ENCODE assay signal across 15 cellular contexts in genomic region chr2:189163889-189164288, GRCh38. TPM values are rescaled to one million over a fixed set of nuclear protein-coding genes. Genes with fewer than 3 reads are reported as not detected.
A peak's percentile ranks its signal among the peaks of the same experiment; 100 is the strongest.
DNase-seq lines count a peak whose midpoint lies in the region; ATAC-seq and TF ChIP-seq lines count a peak whose summit lies in the region.
"Had no signal": no experiment of that assay in that cellular context is flagged by ENCODE, and none has a peak within 500 bp of the region (broad histone marks: within the 10 kb centered on the region; RNA-seq: fewer than 3 reads in every experiment).

No MANE protein-coding gene starts in this region.

- H3K9me3 ChIP-seq in hepatocyte (ENCODE audit: low read depth), result no peaks in the 10 kb centered on the region
- H3K9me3 ChIP-seq in stomach, result no peaks in the 10 kb centered on the region
- H3K9me3 ChIP-seq: HAP-1 had no signal

- H3K36me3 ChIP-seq in GM23338 (ENCODE audit: insufficient read depth), result no peaks in the 10 kb centered on the region
- H3K36me3 ChIP-seq in hepatocyte (replicated peaks; ENCODE audit: insufficient read depth, low read depth), result no peaks in the 10 kb centered on the region
- no peaks in the 10 kb centered on the region for H3K36me3 ChIP-seq in stomach
- H3K36me3 ChIP-seq: HAP-1 had no signal

- DNase-seq in GM23338 (ENCODE audit: low spot score), result no peak
- peak; percentile 75 for DNase-seq in astrocyte of the hippocampus (ENCODE audit: low read depth, low spot score)
- DNase-seq in hepatocyte (ENCODE audit: low spot score), result no peak
- DNase-seq in stomach, result no peak
- DNase-seq in RPMI8226, result no peak
- DNase-seq in activated naive CD4-positive, alpha-beta T cell treated with Interleukin-2 at 50 U/mL for 16 hours, result no peak
- no peak for DNase-seq in NCI-H82 treated with DMSO at 0.1 percent for 48 hours (lab: John Stamatoyannopoulos, UW; ENCODE audit: unreplicated experiment)
- DNase-seq: activated CD4-positive, alpha-beta T cell treated with anti-CD3 and anti-CD28 coated beads, Interleukin-2, amount 50 U/mL, for 4 hours; anterior cingulate cortex; DMS53; NCI-H2081 treated with DMSO at 0.1 percent for 48 hours; posterior cingulate gyrus; SHP77 had no signal

- H2AFZ ChIP-seq in GM23338, result no peak overlapping the region
- H2AFZ ChIP-seq in hepatocyte, result no peak overlapping the region

- no peak for TF ChIP-seq POLR2A in stomach (IDR thresholded peaks at IDR 0.05)

- 32% methylated on average over 3 of the region's 3 CpGs for WGBS in hepatocyte (ENCODE audit: low lambda C conversion rate, missing lambda C conversion rate)
- 30 to 44% (median 40%) methylated on average over 3 of the region's 3 CpGs for WGBS in stomach, 5 donors

- H3K79me2 ChIP-seq in GM23338 (replicated peaks; ENCODE audit: insufficient read depth), result no peaks in the 10 kb centered on the region
- peaks cover 93% of the 10 kb centered on the region for H3K79me2 ChIP-seq in hepatocyte

- peak overlapping the region; percentile 47 for H3K4me2 ChIP-seq in GM23338
- peak overlapping the region; percentile 32 for H3K4me2 ChIP-seq in hepatocyte

- H3K27ac Mint-ChIP-seq in GM23338, result peak overlapping the region; percentile 82

- H3K9me3 Mint-ChIP-seq in GM23338, result no peaks in the 10 kb centered on the region

- ATAC-seq in GM23338 (no peak), HG03460 (IDR thresholded peaks at IDR 0.05; ENCODE audit: unreplicated experiment) (no peak)

- H3K36me3 Mint-ChIP-seq in GM23338 (ENCODE audit: low read depth), result no peaks in the 10 kb centered on the region

- no peaks in the 10 kb centered on the region for H3K27me3 Mint-ChIP-seq in GM23338 (ENCODE audit: insufficient read depth, low read depth, poor library complexity)

- no peak for TF ChIP-seq CTCF in GM23338 (conservative IDR thresholded peaks at IDR 0.05; ENCODE audit: low read depth in 2 of 2)
- no peak for TF ChIP-seq CTCF in hepatocyte (IDR thresholded peaks at IDR 0.05; ENCODE audit: poor library complexity)
- TF ChIP-seq CTCF in stomach (IDR thresholded peaks at IDR 0.05), result no peak

- no peak for TF ChIP-seq EP300 in stomach (IDR thresholded peaks at IDR 0.05)

- H3K9me2 ChIP-seq in GM23338 (ENCODE audit: insufficient read depth), result no peaks in the 10 kb centered on the region
- H3K9me2 ChIP-seq in hepatocyte (replicated peaks; ENCODE audit: insufficient read depth), result no peaks in the 10 kb centered on the region

- peaks cover 41% of the 10 kb centered on the region for H3K4me1 ChIP-seq in GM23338 (ENCODE audit: insufficient read depth)
- peaks cover 28% of the 10 kb centered on the region for H3K4me1 ChIP-seq in hepatocyte (ENCODE audit: insufficient read depth)
- peaks cover 0 to 47% (median 9%) of the 10 kb centered on the region in 4 donors for H3K4me1 ChIP-seq in stomach

- H3K4me1 Mint-ChIP-seq in GM23338, result peaks cover 47% of the 10 kb centered on the region

- no peaks in the 10 kb centered on the region for H3F3A ChIP-seq in GM23338 (replicated peaks; ENCODE audit: low read depth)

- H3K27ac ChIP-seq in GM23338 (ENCODE audit: low read depth), result peak overlapping the region; percentile 23; the same call in 1 of the 2 replicates
- H3K27ac ChIP-seq in hepatocyte, result peak overlapping the region; percentile 50
- H3K27ac ChIP-seq in stomach, result peak overlapping the region in 3 of 5 donors; percentile 43 to 67 (median 46)

- no peak overlapping the region for H3K4me3 ChIP-seq in GM23338
- H3K4me3 ChIP-seq in hepatocyte, result no peak overlapping the region
- H3K4me3 ChIP-seq in stomach, result no peak overlapping the region
- H3K4me3 ChIP-seq: HAP-1 had no signal

- no peak overlapping the region for H3K4me3 Mint-ChIP-seq in GM23338

- intact Hi-C loops in stomach (cut with DNase I; ENCODE audit: low total_unique reads), result no loop called here

- no peaks in the 10 kb centered on the region for H4K20me1 ChIP-seq in GM23338 (replicated peaks; ENCODE audit: insufficient read depth)
- peaks cover 20% of the 10 kb centered on the region for H4K20me1 ChIP-seq in hepatocyte (ENCODE audit: insufficient read depth, poor library complexity, severe bottlenecking)

- H3K27me3 ChIP-seq in GM23338 (ENCODE audit: insufficient read depth), result no peaks in the 10 kb centered on the region
- no peaks in the 10 kb centered on the region for H3K27me3 ChIP-seq in hepatocyte
- H3K27me3 ChIP-seq in stomach, result no peaks in the 10 kb centered on the region

TF ChIP-seq in GM23338, 12 proteins besides CTCF, POLR2A, EP300 and RAD21 (continues in another document):
- TF ChIP-seq STAT1 (IDR thresholded peaks at IDR 0.05; ENCODE audit: unreplicated experiment) (no peak), NANOG (IDR thresholded peaks at IDR 0.05; ENCODE audit: borderline replicate concordance) (no peak), ZNF114 (CRISPR knock-in tag; IDR thresholded peaks at IDR 0.05) (no peak), JUNB (IDR thresholded peaks at IDR 0.05; ENCODE audit: unreplicated experiment) (no peak), ETS1 (IDR thresholded peaks at IDR 0.05) (no peak), REST (IDR thresholded peaks at IDR 0.05; ENCODE audit: unreplicated experiment) (no peak), CREB1 (CRISPR knock-in tag; IDR thresholded peaks at IDR 0.05; ENCODE audit: low read depth) (no peak), POLR2AphosphoS5 (IDR thresholded peaks at IDR 0.05; ENCODE audit: low read depth) (no peak)

RNA-seq across cellular contexts. Expression of gene COL5A2, which starts 15.7 kb away (rescaled TPM):
- total RNA-seq in GM23338 (2014; rRNA removed; shearing (Covaris generic)), result 19.7 and 20.2 TPM in 2 replicates
- 6.0 and 6.7 TPM in 2 replicates for polyA plus RNA-seq in GM23338 (2016; fragmentation: Nextera tagmentation; extraction: Ambion mirVana)
- total RNA-seq in hepatocyte, result 344 and 406 TPM in 2 replicates
- 131 and 137 TPM in 2 replicates for polyA plus RNA-seq in hepatocyte
- 100 to 1,000 TPM in 1 of 5 donors, 10 to 100 TPM in 4; 44.2 to 468 (median 58.2) TPM for total RNA-seq in stomach
- polyA plus RNA-seq in stomach, result 10 to 100 TPM; 11.9 to 13.9 (median 13.1) TPM
